In the genomic region with DNA sequence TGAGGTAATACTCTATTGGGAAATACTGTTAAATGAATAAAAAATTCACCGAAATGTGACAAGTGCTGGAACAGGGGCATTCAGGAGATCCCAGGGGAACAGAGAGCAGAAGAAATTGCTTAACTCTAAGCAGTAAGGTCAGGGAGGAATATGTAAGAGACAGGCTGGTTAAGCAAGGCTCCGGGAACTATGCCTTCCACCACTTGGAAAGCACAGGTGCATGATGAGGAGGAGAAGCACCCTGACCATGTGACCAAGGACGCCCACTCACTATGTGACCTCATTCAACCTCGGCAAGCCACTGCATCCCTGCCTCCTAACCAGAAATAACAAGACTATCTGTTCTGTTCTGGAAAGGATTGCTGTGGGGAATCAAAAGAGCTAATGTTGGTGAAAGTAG, we compare ENCODE assay signal across 8 cellular contexts.
DNase-seq lines count a peak whose midpoint lies in the region; ATAC-seq, FAIRE-seq and TF ChIP-seq lines count a peak whose summit lies in the region.
"Had no signal": no experiment of that assay in that cellular context is flagged by ENCODE, and none has a peak within 500 bp of the region (broad histone marks: within the 10 kb centered on the region; RNA-seq: fewer than 3 reads in every experiment).

No MANE protein-coding gene starts in this region.

- H3K4me1 ChIP-seq in gastroesophageal sphincter, result peaks cover 0 to 9% (median 0%) of the 10 kb centered on the region in 3 donors

- H3K9me3 ChIP-seq in gastroesophageal sphincter, result no peaks in the 10 kb centered on the region

- intact Hi-C loops in posterior vena cava (cut with DNase I), result loop anchor here in 1 of 2 donors (10.0 kb wide), 1 partner anchor 265 kb away; no protein-coding TSS in a partner anchor

- no peak overlapping the region for H3K4me3 ChIP-seq in gastroesophageal sphincter
- H3K4me3 ChIP-seq: PC-9 had no signal

- DNase-seq in GF-D8 (lab: John Stamatoyannopoulos, UW), result peak; percentile 82
- peak; percentile 5 for DNase-seq in RKO (ENCODE audit: low spot score)
- DNase-seq in posterior vena cava (ENCODE audit: low spot score), result peak; percentile 82
- DNase-seq in GM19239 (ENCODE audit: insufficient read length, low spot score), result no peak
- DNase-seq in hepatic stellate cell (ENCODE audit: low spot score), result no peak
- DNase-seq: PC-9 had no signal

- ATAC-seq in gastroesophageal sphincter, result peak; percentile 97
- ATAC-seq in GM19455 (IDR thresholded peaks at IDR 0.05; ENCODE audit: unreplicated experiment), result no peak

- no peak overlapping the region for H3K27ac ChIP-seq in gastroesophageal sphincter
- H3K27ac ChIP-seq: PC-9 had no signal

- H3K36me3 ChIP-seq in gastroesophageal sphincter, result no peaks in the 10 kb centered on the region

- FAIRE-seq in GM19239 (lab: Jason Lieb, UNC), result no peak

- no peak for TF ChIP-seq CTCF in gastroesophageal sphincter (IDR thresholded peaks at IDR 0.05)

- 34% methylated on average over 4 of the region's 4 CpGs; no CpG with 5 or more reads in 1 of the 2 donors for WGBS in gastroesophageal sphincter (ENCODE audit: low coverage in 1 of 2), 2 donors

- TF ChIP-seq POLR2A in gastroesophageal sphincter (IDR thresholded peaks at IDR 0.05), result no peak

- H3K27me3 ChIP-seq in gastroesophageal sphincter, result no peaks in the 10 kb centered on the region

- TF ChIP-seq EP300 in gastroesophageal sphincter (IDR thresholded peaks at IDR 0.05), result no peak

Comparison
In these comparisons a context has a peak if more than half of its experiments do, and no peak if none do; other contexts are left out.
1. DNase-seq: peak in GF-D8 (single experiment), RKO (single experiment) and posterior vena cava (single experiment); none in GM19239 (single experiment) and hepatic stellate cell (single experiment).